In the genomic region with DNA sequence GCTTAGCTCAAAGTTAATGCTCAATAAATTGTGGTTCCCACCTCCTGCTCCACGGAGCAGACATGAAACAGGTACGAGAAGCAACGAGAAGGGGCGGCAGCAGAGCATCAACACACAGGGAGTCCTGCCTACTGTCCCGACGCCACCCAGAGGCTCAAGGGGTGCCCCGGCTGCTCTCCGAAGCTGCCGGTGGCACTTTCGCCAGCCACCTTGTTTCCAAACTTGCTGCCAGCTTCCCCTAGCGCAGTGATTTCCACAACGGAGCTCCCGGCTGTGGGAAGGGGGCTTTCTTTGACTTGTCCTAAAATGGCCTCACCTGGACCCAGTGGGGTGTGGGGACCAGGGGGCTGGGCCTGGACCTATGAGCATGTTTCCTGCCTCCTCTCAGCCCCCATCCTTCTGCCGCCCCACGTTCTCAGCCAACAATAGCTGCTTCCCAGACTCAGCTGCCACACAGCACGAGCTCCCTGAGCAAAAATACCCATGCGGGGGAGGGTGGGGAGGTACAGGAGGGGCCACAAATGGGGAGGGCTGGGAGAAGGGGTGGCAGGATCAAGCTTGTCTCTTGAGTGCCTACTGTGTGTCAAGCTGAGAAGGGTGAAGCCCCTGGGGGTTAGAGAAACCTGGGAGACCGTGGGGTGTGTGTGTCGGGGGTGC, we compare ENCODE assay signal across 8 cellular contexts. TPM values are rescaled to one million over a fixed set of nuclear protein-coding genes. Genes with fewer than 3 reads are reported as not detected.
DNase-seq lines count a peak whose midpoint lies in the region; ATAC-seq and TF ChIP-seq lines count a peak whose summit lies in the region.

No MANE protein-coding gene starts in this region.

- H3K27ac Mint-ChIP-seq in stimulated activated naive CD8-positive, alpha-beta T cell treated with anti-CD3 and anti-CD28 coated beads, Interleukin-15, amount 100 ng/mL, for 72 hours, result peak overlapping the region; percentile 37 to 44

- ATAC-seq in right lobe of liver, result no peak
- ATAC-seq in stimulated activated naive CD8-positive, alpha-beta T cell treated with anti-CD3 and anti-CD28 coated beads, Interleukin-15, amount 100 ng/mL, for 72 hours, result no peak
- no peak for ATAC-seq in left lobe of liver
- no peak for ATAC-seq in HG03025 (IDR thresholded peaks at IDR 0.05; ENCODE audit: low FRiP score, unreplicated experiment)

- H3K27me3 ChIP-seq in right lobe of liver, result no peaks in the 10 kb centered on the region

- intact Hi-C loops in right lobe of liver (cut with DNase I), result no loop called here
- intact Hi-C loops in posterior vena cava (cut with DNase I), result no loop called here

- WGBS in right lobe of liver (ENCODE audit: insufficient coverage, low coverage, low lambda C conversion rate, missing lambda C conversion rate), result 81% methylated on average over 9 of the region's 19 CpGs

- H3K27me3 Mint-ChIP-seq in stimulated activated naive CD8-positive, alpha-beta T cell treated with anti-CD3 and anti-CD28 coated beads, Interleukin-15, amount 100 ng/mL, for 72 hours, result no peaks in the 10 kb centered on the region

- DNase-seq in right lobe of liver (no peak), left lobe of liver (ENCODE audit: low spot score) (no peak), NCI-H446 treated with DMSO at 0.1 percent for 48 hours (lab: John Stamatoyannopoulos, UW) (no peak), posterior vena cava (ENCODE audit: low spot score) (no peak)
- no peak for DNase-seq in stimulated activated naive CD8-positive, alpha-beta T cell treated with anti-CD3 and anti-CD28 coated beads, Interleukin-15, amount 100 ng/mL, for 72 hours

- H3K4me3 Mint-ChIP-seq in stimulated activated naive CD8-positive, alpha-beta T cell treated with anti-CD3 and anti-CD28 coated beads, Interleukin-15, amount 100 ng/mL, for 72 hours, result peak overlapping the region; percentile 64 to 87

- TF ChIP-seq CTCF in right lobe of liver (IDR thresholded peaks at IDR 0.05), result no peak

- peaks cover 0 to 71% (median 41%) of the 10 kb centered on the region in 4 donors for H3K4me1 ChIP-seq in right lobe of liver

- no peaks in the 10 kb centered on the region for H3K9me3 Mint-ChIP-seq in stimulated activated naive CD8-positive, alpha-beta T cell treated with anti-CD3 and anti-CD28 coated beads, Interleukin-15, amount 100 ng/mL, for 72 hours

- no peak for TF ChIP-seq POLR2A in right lobe of liver (IDR thresholded peaks at IDR 0.05)

- H3K9me3 ChIP-seq in KOPT-K1 (ENCODE audit: insufficient read depth, low read length, poor library complexity, severe bottlenecking) (no peaks in the 10 kb centered on the region), right lobe of liver (no peaks in the 10 kb centered on the region)

- no peak overlapping the region for H3K4me3 ChIP-seq in right lobe of liver

- H3K27ac ChIP-seq in KOPT-K1 (ENCODE audit: low read depth, low read length, poor library complexity, severe bottlenecking), result peak overlapping the region; percentile 80
- H3K27ac ChIP-seq in angular gyrus (ENCODE audit: low read depth, low read length), result peak overlapping the region; percentile 83
- peak overlapping the region; percentile 3 to 81 (median 70) for H3K27ac ChIP-seq in right lobe of liver

- no peaks in the 10 kb centered on the region; the same call in 1 of the 2 replicates for H3K36me3 ChIP-seq in KOPT-K1 (ENCODE audit: insufficient read depth, low read length)
- H3K36me3 ChIP-seq in right lobe of liver, result no peaks in the 10 kb centered on the region

- peaks cover 96% of the 10 kb centered on the region for H3K4me1 Mint-ChIP-seq in stimulated activated naive CD8-positive, alpha-beta T cell treated with anti-CD3 and anti-CD28 coated beads, Interleukin-15, amount 100 ng/mL, for 72 hours

RNA-seq across cellular contexts. Expression of a gene that starts 35.6 kb away (rescaled TPM):
- total RNA-seq in right lobe of liver (10 to 100 TPM; 39.7 to 61.3 (median 43.8) TPM), left lobe of liver (58.0 TPM), posterior vena cava (100 to 1,000 TPM; 108 to 120 TPM)
